26 cellular contexts compared by ENCODE assay signal in genomic region chr18:424071-424868, GRCh38.
DNase-seq lines count a peak whose midpoint lies in the region; ATAC-seq and TF ChIP-seq lines count a peak whose summit lies in the region.
"Had no signal": no experiment of that assay in that cellular context is flagged by ENCODE, and none has a peak within 500 bp of the region (broad histone marks: within the 10 kb centered on the region; RNA-seq: fewer than 3 reads in every experiment).

No MANE protein-coding gene starts in this region.

- H3K36me3 Mint-ChIP-seq in naive thymus-derived CD8-positive, alpha-beta T cell: no peaks in the 10 kb centered on the region
- no peaks in the 10 kb centered on the region for H3K36me3 Mint-ChIP-seq in T-helper 17 cell (ENCODE audit: low read depth)
- H3K36me3 Mint-ChIP-seq: activated naive CD4-positive, alpha-beta T cell treated with anti-CD3 and anti-CD28 coated beads, Interleukin-2, amount 50 U/mL, for 24 hours; WTC11 had no signal

- TF ChIP-seq CTCF in fibroblast of mammary gland (conservative IDR thresholded peaks at IDR 0.05; ENCODE audit: control insufficient read depth, insufficient read depth, low read depth, low read length): no peak

- H3K27ac Mint-ChIP-seq in naive thymus-derived CD8-positive, alpha-beta T cell: no peak overlapping the region
- no peak overlapping the region for H3K27ac Mint-ChIP-seq in T-helper 17 cell
- H3K27ac Mint-ChIP-seq: activated naive CD4-positive, alpha-beta T cell treated with anti-CD3 and anti-CD28 coated beads, Interleukin-2, amount 50 U/mL, for 24 hours; dendritic cell treated with granulocyte-macrophage colony-stimulating factor and Interleukin-4, amounts not matched to agents 40 ng/mL and 50 ng/mL, for 4 days; HFFc6; T-helper 2 cell treated with Interferon-gamma antibody and Interleukin-4, amounts not matched to agents 5 μg/mL and 100 μg/mL, for 36 hours; WTC11 had no signal

- no peaks in the 10 kb centered on the region for H3K36me3 ChIP-seq in adipocyte (ENCODE audit: control insufficient read depth, insufficient read depth, low read length, severe bottlenecking)
- H3K36me3 ChIP-seq: lower lobe of right lung, SJCRH30, upper lobe of right lung had no signal

- intact Hi-C loops in sciatic nerve (cut with DNase I): no loop called here

- H3K27me3 Mint-ChIP-seq in naive thymus-derived CD8-positive, alpha-beta T cell: peaks cover 0 to 3% (median 2%) of the 10 kb centered on the region in 5 donors
- peaks cover 24% of the 10 kb centered on the region for H3K27me3 Mint-ChIP-seq in T-helper 17 cell
- H3K27me3 Mint-ChIP-seq: activated naive CD4-positive, alpha-beta T cell treated with anti-CD3 and anti-CD28 coated beads, Interleukin-2, amount 50 U/mL, for 24 hours; dendritic cell treated with granulocyte-macrophage colony-stimulating factor and Interleukin-4, amounts not matched to agents 40 ng/mL and 50 ng/mL, for 4 days had no signal

- H3K4me3 Mint-ChIP-seq in naive thymus-derived CD8-positive, alpha-beta T cell: no peak overlapping the region
- H3K4me3 Mint-ChIP-seq in T-helper 17 cell: no peak overlapping the region
- H3K4me3 Mint-ChIP-seq: activated naive CD4-positive, alpha-beta T cell treated with anti-CD3 and anti-CD28 coated beads, Interleukin-2, amount 50 U/mL, for 24 hours; dendritic cell treated with granulocyte-macrophage colony-stimulating factor and Interleukin-4, amounts not matched to agents 40 ng/mL and 50 ng/mL, for 4 days; HFFc6; T-helper 2 cell treated with Interferon-gamma antibody and Interleukin-4, amounts not matched to agents 5 μg/mL and 100 μg/mL, for 36 hours; WTC11 had no signal

- POLR2A ChIA-PET in naive thymus-derived CD8-positive, alpha-beta T cell (lab: Charles Lee): no interaction called here

- no peaks in the 10 kb centered on the region for H3K27me3 ChIP-seq in adipocyte (replicated peaks; ENCODE audit: control insufficient read depth, insufficient read depth, low read length)
- H3K27me3 ChIP-seq: body of pancreas, SJCRH30, upper lobe of right lung had no signal

- H3K4me1 Mint-ChIP-seq in naive thymus-derived CD8-positive, alpha-beta T cell: no peaks in the 10 kb centered on the region
- H3K4me1 Mint-ChIP-seq in T-helper 17 cell: no peaks in the 10 kb centered on the region
- H3K4me1 Mint-ChIP-seq: activated naive CD4-positive, alpha-beta T cell treated with anti-CD3 and anti-CD28 coated beads, Interleukin-2, amount 50 U/mL, for 24 hours had no signal

- H3K9me3 ChIP-seq in adipocyte (ENCODE audit: control insufficient read depth, low read length) (no peaks in the 10 kb centered on the region), T-helper 17 cell (ENCODE audit: control insufficient read depth, low read length, poor library complexity, severe bottlenecking) (no peaks in the 10 kb centered on the region)
- H3K9me3 ChIP-seq: body of pancreas, lower lobe of right lung, SJCRH30, upper lobe of right lung had no signal

- ATAC-seq in sciatic nerve (peak; percentile 83), T-helper 17 cell (no peak), GM19351 (IDR thresholded peaks at IDR 0.05; ENCODE audit: unreplicated experiment) (no peak)
- no peak for ATAC-seq in naive thymus-derived CD8-positive, alpha-beta T cell
- ATAC-seq: body of pancreas, lower lobe of right lung, PC-3, upper lobe of right lung, WTC11 had no signal

- no peaks in the 10 kb centered on the region for H3K9me3 Mint-ChIP-seq in naive thymus-derived CD8-positive, alpha-beta T cell
- H3K9me3 Mint-ChIP-seq: activated naive CD4-positive, alpha-beta T cell treated with anti-CD3 and anti-CD28 coated beads, Interleukin-2, amount 50 U/mL, for 24 hours; dendritic cell treated with granulocyte-macrophage colony-stimulating factor and Interleukin-4, amounts not matched to agents 40 ng/mL and 50 ng/mL, for 4 days; HFFc6; T-helper 2 cell treated with Interferon-gamma antibody and Interleukin-4, amounts not matched to agents 5 μg/mL and 100 μg/mL, for 36 hours; WTC11 had no signal

- peaks cover 27% of the 10 kb centered on the region for H3K4me1 ChIP-seq in adipocyte (ENCODE audit: control insufficient read depth, insufficient read depth, low read length)
- H3K4me1 ChIP-seq: SJCRH30, upper lobe of right lung had no signal

- no peak overlapping the region for H3K9ac ChIP-seq in adipocyte (ENCODE audit: low read length)

- DNase-seq in AG08395 (ENCODE audit: low spot score) (peak; percentile 25), adipocyte (ENCODE audit: low read depth) (peak; percentile 34), fibroblast of mammary gland (ENCODE audit: low read depth) (peak; percentile 65), sciatic nerve (ENCODE audit: low spot score) (no peak), NCI-H1048 (lab: John Stamatoyannopoulos, UW) (no peak), T-helper 17 cell (no peak)
- DNase-seq in naive thymus-derived CD8-positive, alpha-beta T cell: no peak
- DNase-seq: activated T-cell treated with anti-CD3 and anti-CD28 coated beads, Interleukin-2, amount 50 U/mL, for 48 hours; body of pancreas; DMS79 treated with DMSO at 0.1 percent for 48 hours; glutamatergic neuron; HFFc6; lower lobe of right lung; NCI-H187 treated with DMSO at 0.1 percent for 48 hours; NCI-H226; PC-3; SJCRH30; small intestine; stimulated activated CD4-positive, alpha-beta T cell treated with anti-CD3 and anti-CD28 coated beads, Interleukin-4, amount 100 ng/mL, for 24 hours; upper lobe of right lung had no signal

- H3K4me3 ChIP-seq in adipocyte (ENCODE audit: low read length): no peak overlapping the region
- H3K4me3 ChIP-seq in fibroblast of mammary gland (ENCODE audit: control insufficient read depth, low read depth, low read length): no peak overlapping the region
- H3K4me3 ChIP-seq: body of pancreas, K562, lower lobe of right lung, SJCRH30, upper lobe of right lung had no signal

Comparison
In these comparisons a context has a peak if more than half of its experiments do, and no peak if none do; other contexts are left out.
1. DNase-seq: peak in AG08395 (single experiment), adipocyte (single experiment) and fibroblast of mammary gland (single experiment); none in sciatic nerve (single experiment), NCI-H1048 (single experiment), naive thymus-derived CD8-positive, alpha-beta T cell (0 of 10) and T-helper 17 cell (0 of 3).